Comparison of ENCODE assay signal across 19 cellular contexts in the genomic region with DNA sequence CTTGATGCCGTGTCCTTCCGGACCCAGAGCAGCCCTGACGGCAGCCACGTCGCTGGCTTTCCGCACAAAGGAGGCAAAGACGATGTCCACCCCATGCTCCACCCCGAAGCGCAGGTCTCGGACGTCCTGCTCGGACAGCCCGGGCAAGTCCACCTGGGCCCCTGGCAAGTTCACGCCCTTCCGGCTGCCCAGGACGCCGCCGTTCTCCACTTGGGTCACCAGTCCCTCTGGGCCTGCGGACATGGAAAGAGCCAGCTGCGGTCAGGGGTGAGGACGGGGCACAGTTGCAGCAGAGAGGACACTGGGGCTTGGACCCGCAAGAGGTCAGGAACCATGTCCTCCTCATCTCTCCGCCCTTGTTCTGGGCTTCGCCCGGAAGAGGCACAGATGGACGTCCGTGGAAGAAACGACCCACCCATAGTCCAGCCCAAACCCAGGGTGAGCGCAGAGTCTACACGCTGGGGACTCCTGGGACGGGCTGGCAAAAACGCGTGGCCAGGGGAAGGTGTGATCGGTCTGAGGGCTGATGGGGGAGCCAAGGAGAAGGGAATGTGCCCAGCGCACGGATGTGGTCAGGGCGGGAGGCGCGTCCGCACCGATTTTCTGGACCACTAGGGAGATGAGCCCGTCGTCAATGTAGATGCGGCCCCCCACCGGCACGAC. TPM values are rescaled to one million over a fixed set of nuclear protein-coding genes. Genes with fewer than 3 reads are reported as not detected.
DNase-seq lines count a peak whose midpoint lies in the region; ATAC-seq, FAIRE-seq and TF ChIP-seq lines count a peak whose summit lies in the region.
"Had no signal": no experiment of that assay in that cellular context is flagged by ENCODE, and none has a peak within 500 bp of the region (broad histone marks: within the 10 kb centered on the region; RNA-seq: fewer than 3 reads in every experiment).

No MANE protein-coding gene starts in this region.

- peak overlapping the region; percentile 58 for H3K4me3 Mint-ChIP-seq in activated naive CD8-positive, alpha-beta T cell treated with anti-CD3 and anti-CD28 coated beads, Interleukin-2, amount 10 ng/mL, durations not matched to agents 7 days and 5 days
- H3K4me3 Mint-ChIP-seq in activated naive CD8-positive, alpha-beta T cell treated with anti-CD3 and anti-CD28 coated beads, Interleukin-2, amount 50 U/mL, for 24 hours: no peak overlapping the region
- H3K4me3 Mint-ChIP-seq: activated CD4-positive, alpha-beta memory T cell treated with anti-CD3 and anti-CD28 coated beads, Interleukin-2, amount 10 ng/mL, durations not matched to agents 7 days and 5 days had no signal

- no peak for TF ChIP-seq EP300 in H1 (IDR thresholded peaks at IDR 0.05; ENCODE audit: borderline replicate concordance in 1 of 2, low read depth in 2 of 2, low read length in 2 of 2)
- no peak for TF ChIP-seq EP300 in suprapubic skin (IDR thresholded peaks at IDR 0.05)

- no peak overlapping the region for H3K27ac Mint-ChIP-seq in activated naive CD8-positive, alpha-beta T cell treated with anti-CD3 and anti-CD28 coated beads, Interleukin-2, amount 10 ng/mL, durations not matched to agents 7 days and 5 days
- H3K27ac Mint-ChIP-seq in activated naive CD8-positive, alpha-beta T cell treated with anti-CD3 and anti-CD28 coated beads, Interleukin-2, amount 50 U/mL, for 24 hours: no peak overlapping the region
- H3K27ac Mint-ChIP-seq: activated CD4-positive, alpha-beta memory T cell treated with anti-CD3 and anti-CD28 coated beads, Interleukin-2, amount 10 ng/mL, durations not matched to agents 7 days and 5 days had no signal

- H2BK120ac ChIP-seq in H1 (replicated peaks; ENCODE audit: low read depth, low read length): no peak overlapping the region
- H2BK120ac ChIP-seq in mesendoderm (ENCODE audit: low read depth, low read length): no peak overlapping the region

- peak overlapping the region; percentile 71 for H3K18ac ChIP-seq in H1 (ENCODE audit: extremely low read depth, low read length)
- no peak overlapping the region for H3K18ac ChIP-seq in mesendoderm (ENCODE audit: low read length)

- no peaks in the 10 kb centered on the region for H3K9me3 Mint-ChIP-seq in activated naive CD8-positive, alpha-beta T cell treated with anti-CD3 and anti-CD28 coated beads, Interleukin-2, amount 10 ng/mL, durations not matched to agents 7 days and 5 days
- H3K9me3 Mint-ChIP-seq in activated naive CD8-positive, alpha-beta T cell treated with anti-CD3 and anti-CD28 coated beads, Interleukin-2, amount 50 U/mL, for 24 hours: no peaks in the 10 kb centered on the region
- H3K9me3 Mint-ChIP-seq: activated CD4-positive, alpha-beta memory T cell treated with anti-CD3 and anti-CD28 coated beads, Interleukin-2, amount 10 ng/mL, durations not matched to agents 7 days and 5 days had no signal

- FAIRE-seq in H1 (lab: Jason Lieb, UNC) (no peak), H54 (lab: Jason Lieb, UNC) (no peak)
- FAIRE-seq: GM18507, islet of Langerhans had no signal

- peaks cover 2% of the 10 kb centered on the region for H3K36me3 Mint-ChIP-seq in activated naive CD8-positive, alpha-beta T cell treated with anti-CD3 and anti-CD28 coated beads, Interleukin-2, amount 10 ng/mL, durations not matched to agents 7 days and 5 days
- no peaks in the 10 kb centered on the region for H3K36me3 Mint-ChIP-seq in activated naive CD8-positive, alpha-beta T cell treated with anti-CD3 and anti-CD28 coated beads, Interleukin-2, amount 50 U/mL, for 24 hours (ENCODE audit: low read depth)

- ATAC-seq in activated naive CD8-positive, alpha-beta T cell treated with anti-CD3 and anti-CD28 coated beads, Interleukin-2, amount 10 ng/mL, durations not matched to agents 7 days and 5 days (ENCODE audit: low read depth): no peak
- ATAC-seq in activated naive CD8-positive, alpha-beta T cell treated with anti-CD3 and anti-CD28 coated beads, Interleukin-2, amount 50 U/mL, for 24 hours: no peak
- ATAC-seq in HG03175 (IDR thresholded peaks at IDR 0.05; ENCODE audit: unreplicated experiment): no peak
- ATAC-seq: foreskin keratinocyte had no signal

- H3K56ac ChIP-seq in H1 (replicated peaks; ENCODE audit: insufficient read length, low read depth, low read length) (no peak overlapping the region), mesendoderm (ENCODE audit: low read length) (peak overlapping the region; percentile 77)

- TF ChIP-seq POLR2A in H1 (IDR thresholded peaks at IDR 0.05; ENCODE audit: control extremely low read depth in 1 of 2, low read depth in 2 of 2, low read length in 2 of 2) (no peak), suprapubic skin (IDR thresholded peaks at IDR 0.05) (no peak), H54 (IDR thresholded peaks at IDR 0.05; ENCODE audit: low read depth, low read length) (no peak)

- H3K27me3 ChIP-seq in H1 (replicated peaks in 1 of 4; ENCODE audit: control insufficient read depth in 3 of 4, extremely low read depth in 1 of 4, insufficient read depth in 3 of 4, low read length in 3 of 4) (peaks cover 0 to 23% (median 14%) of the 10 kb centered on the region in 4 experiments; a peak in 5 of 7 replicates), mesendoderm (ENCODE audit: insufficient read depth, low read length, poor library complexity) (no peaks in the 10 kb centered on the region), suprapubic skin (peaks cover 24% of the 10 kb centered on the region)

- peaks cover 5% of the 10 kb centered on the region; the same call in 1 of the 2 replicates for H3K23me2 ChIP-seq in H1 (ENCODE audit: low read depth, low read length)

- H4K8ac ChIP-seq in H1 (ENCODE audit: extremely low read depth, insufficient read depth, low read length) (peak overlapping the region; percentile 89), mesendoderm (ENCODE audit: low read depth, low read length) (no peak overlapping the region)

- peak overlapping the region in 3 of 4 experiments; percentile 1 to 26 (median 25); a peak in 3 of 7 replicates for H3K9ac ChIP-seq in H1 (replicated peaks in 1 of 4; ENCODE audit: extremely low read depth in 1 of 4, low read depth in 3 of 4, low read length in 3 of 4)
- H3K9ac ChIP-seq in mesendoderm (ENCODE audit: low read length): peak overlapping the region; percentile 23

- TF ChIP-seq CTCF in H1 (IDR thresholded peaks at IDR 0.05; ENCODE audit: control extremely low read depth in 1 of 3, insufficient read depth in 1 of 3, low read depth in 1 of 3, low read length in 3 of 3) (no peak), suprapubic skin (IDR thresholded peaks at IDR 0.05) (no peak)

- peak overlapping the region; percentile 52; the same call in 1 of the 2 replicates for H2BK5ac ChIP-seq in H1 (ENCODE audit: low read depth, low read length)
- no peak overlapping the region for H2BK5ac ChIP-seq in mesendoderm (ENCODE audit: low read length)

- H3K27ac ChIP-seq in H1 (ENCODE audit: low read depth, low read length): no peak overlapping the region
- H3K27ac ChIP-seq in mesendoderm (ENCODE audit: low read depth, low read length): no peak overlapping the region
- H3K27ac ChIP-seq in suprapubic skin: no peak overlapping the region
- H3K27ac ChIP-seq: foreskin keratinocyte, prostate gland had no signal

- H3K4me2 ChIP-seq in H1 (ENCODE audit: insufficient read depth in 1 of 2, low read depth in 2 of 2, low read length in 2 of 2): peak overlapping the region; percentile 88 to 95
- H3K4me2 ChIP-seq in mesendoderm (ENCODE audit: low read length): peak overlapping the region; percentile 52

- H4K5ac ChIP-seq in H1 (ENCODE audit: insufficient read length, low read depth, low read length) (no peak overlapping the region), mesendoderm (ENCODE audit: low read length) (no peak overlapping the region)

- TF ChIP-seq RAD21 in H1 (IDR thresholded peaks at IDR 0.05 in 1 of 2, conservative IDR thresholded peaks at IDR 0.05 in 1 of 2; ENCODE audit: low read depth in 2 of 2, low read length in 2 of 2): no peak

- no peaks in the 10 kb centered on the region for H3K36me3 ChIP-seq in H1 (ENCODE audit: control insufficient read depth in 2 of 4, insufficient read depth in 4 of 4, low read length in 3 of 4)
- no peaks in the 10 kb centered on the region for H3K36me3 ChIP-seq in mesendoderm (ENCODE audit: control insufficient read depth, insufficient read depth, low read length)
- H3K36me3 ChIP-seq in suprapubic skin: no peaks in the 10 kb centered on the region
- H3K36me3 ChIP-seq: prostate gland had no signal

- H3K4me1 ChIP-seq in H1 (replicated peaks in 1 of 4; ENCODE audit: control insufficient read depth in 3 of 4, insufficient read depth in 4 of 4, low read length in 3 of 4) (peaks cover 3 to 23% (median 10%) of the 10 kb centered on the region in 4 experiments; a peak in 6 of 7 replicates), mesendoderm (ENCODE audit: control insufficient read depth, low read depth, low read length) (no peaks in the 10 kb centered on the region), suprapubic skin (peaks cover 15% of the 10 kb centered on the region)
- H3K4me1 ChIP-seq: foreskin keratinocyte, prostate gland had no signal

- H2AK5ac ChIP-seq in H1 (ENCODE audit: low read depth, low read length) (peak overlapping the region; percentile 28; the same call in 1 of the 2 replicates), mesendoderm (ENCODE audit: low read length) (no peak overlapping the region)

- no peaks in the 10 kb centered on the region for H3K79me1 ChIP-seq in H1 (ENCODE audit: low read depth, low read length)
- H3K79me1 ChIP-seq in mesendoderm (ENCODE audit: low read length): no peaks in the 10 kb centered on the region

- 40% methylated on average over 46 of the region's 46 CpGs; no CpG with 5 or more reads in 1 of the 2 experiments for WGBS in H1 (ENCODE audit: extremely low coverage in 1 of 2, insufficient coverage in 1 of 2, insufficient read length in 1 of 2, insufficient replicate concordance in 2 of 2, low coverage in 1 of 2, low lambda C conversion rate in 2 of 2, missing lambda C conversion rate in 1 of 2), 2 experiments
- WGBS in mesendoderm (ENCODE audit: extremely low coverage, insufficient coverage, low lambda C conversion rate): no CpG with 5 or more reads among the region's 46 CpGs
- 40% methylated on average over 29 of the region's 46 CpGs for WGBS in suprapubic skin

- H3K4me1 Mint-ChIP-seq in activated naive CD8-positive, alpha-beta T cell treated with anti-CD3 and anti-CD28 coated beads, Interleukin-2, amount 10 ng/mL, durations not matched to agents 7 days and 5 days: peaks cover 12% of the 10 kb centered on the region
- H3K4me1 Mint-ChIP-seq in activated naive CD8-positive, alpha-beta T cell treated with anti-CD3 and anti-CD28 coated beads, Interleukin-2, amount 50 U/mL, for 24 hours: no peaks in the 10 kb centered on the region

- no peak overlapping the region for H3K23ac ChIP-seq in H1 (ENCODE audit: insufficient read length)
- H3K23ac ChIP-seq in mesendoderm (ENCODE audit: low read length): no peak overlapping the region

- H3K9me3 ChIP-seq in H1 (ENCODE audit: insufficient read depth in 2 of 2, low read depth in 1 of 2, low read length in 1 of 2) (no peaks in the 10 kb centered on the region), suprapubic skin (no peaks in the 10 kb centered on the region)
- H3K9me3 ChIP-seq: prostate gland had no signal

- H3K14ac ChIP-seq in H1 (ENCODE audit: insufficient read length): no peak overlapping the region

- H3K4me3 ChIP-seq in H1 (ENCODE audit: extremely low read depth in 1 of 4, insufficient read depth in 2 of 4, low read depth in 3 of 4, low read length in 4 of 4) (peak overlapping the region; percentile 52 to 89 (median 84)), mesendoderm (ENCODE audit: low read length) (no peak overlapping the region), suprapubic skin (peak overlapping the region; percentile 25)
- H3K4me3 ChIP-seq: prostate gland had no signal

- CTCF ChIA-PET in H1 (lab: Charles Lee; ENCODE audit: partially characterized antibody): interaction anchor here (0.8 to 5.3 kb wide), 6 partner anchors 9 to 43 kb away, joined by 3 to 29 read pairs (median 4); partner anchors contain the start of gene FDPS

- H2BK15ac ChIP-seq in H1 (ENCODE audit: low read length) (peak overlapping the region; percentile 88; the same call in 1 of the 2 replicates), mesendoderm (replicated peaks; ENCODE audit: low read depth) (no peak overlapping the region)

- H2BK20ac ChIP-seq in H1 (ENCODE audit: low read length): 0 out of 2 replicates have a peak overlapping the region, but pooled peaks have one; percentile 32

- no peaks in the 10 kb centered on the region for H3K79me2 ChIP-seq in H1 (ENCODE audit: control insufficient read depth in 1 of 2, insufficient read depth in 2 of 2, low read length in 2 of 2)
- H3K79me2 ChIP-seq in mesendoderm (ENCODE audit: control insufficient read depth, insufficient read depth, low read length): no peaks in the 10 kb centered on the region

- DNase-seq in activated naive CD8-positive, alpha-beta T cell treated with anti-CD3 and anti-CD28 coated beads, Interleukin-2, amount 10 ng/mL, durations not matched to agents 7 days and 5 days: no peak
- no peak for DNase-seq in activated naive CD8-positive, alpha-beta T cell treated with anti-CD3 and anti-CD28 coated beads, Interleukin-2, amount 50 U/mL, for 24 hours
- peak in 1 of 2 experiments; percentile 57 for DNase-seq in H1 (ENCODE audit: low read depth in 1 of 2, low spot score in 2 of 2)
- no peak for DNase-seq in mesendoderm
- DNase-seq in suprapubic skin (ENCODE audit: low spot score in 2 of 2): no peak
- DNase-seq in AG08396 (ENCODE audit: low spot score): no peak
- no peak for DNase-seq in H54 (ENCODE audit: insufficient read length, low spot score)
- DNase-seq: activated CD4-positive, alpha-beta memory T cell treated with anti-CD3 and anti-CD28 coated beads, Interleukin-2, amount 10 ng/mL, durations not matched to agents 7 days and 5 days; activated effector memory CD4-positive, alpha-beta T cell treated with anti-CD3 and anti-CD28 coated beads, Interleukin-2, amount 50 U/mL, for 16 hours; effector CD4-positive, alpha-beta T cell; foreskin keratinocyte; NK-92 treated with Interleukin-12 subunit alpha and Interleukin-12 subunit beta, amount 100 ng/mL, for 24 hours; SHP77 treated with DMSO at 0.1 percent for 48 hours; stimulated activated CD4-positive, alpha-beta T cell treated with anti-CD3 and anti-CD28 coated beads, Interleukin-2, amount 100 ng/mL, for 48 hours had no signal

- POLR2A ChIA-PET in activated naive CD8-positive, alpha-beta T cell treated with anti-CD3 and anti-CD28 coated beads, Interleukin-2, amount 10 ng/mL, durations not matched to agents 7 days and 5 days (lab: Charles Lee): no interaction called here
- POLR2A ChIA-PET in H1 (lab: Charles Lee; ENCODE audit: partially characterized antibody): interaction anchor here (0.7 to 1.7 kb wide), 10 partner anchors 12 to 86 kb away, joined by 3 to 7 read pairs (median 4); partner anchors contain the start of genes CLK2, ENTREP3, FDPS and MTX1

- peak overlapping the region; percentile 91 for H2AFZ ChIP-seq in H1 (ENCODE audit: low read length)

- H4K20me1 ChIP-seq in H1 (replicated peaks in 1 of 2; ENCODE audit: control insufficient read depth in 1 of 2, insufficient read depth in 2 of 2, low read length in 2 of 2): no peaks in the 10 kb centered on the region

- peak overlapping the region; percentile 34 for H4K91ac ChIP-seq in H1 (replicated peaks; ENCODE audit: insufficient read length, low read length)

- peaks cover 54% of the 10 kb centered on the region for H3K27me3 Mint-ChIP-seq in activated naive CD8-positive, alpha-beta T cell treated with anti-CD3 and anti-CD28 coated beads, Interleukin-2, amount 10 ng/mL, durations not matched to agents 7 days and 5 days
- H3K27me3 Mint-ChIP-seq in activated naive CD8-positive, alpha-beta T cell treated with anti-CD3 and anti-CD28 coated beads, Interleukin-2, amount 50 U/mL, for 24 hours: peaks cover 43% of the 10 kb centered on the region

- H3K4ac ChIP-seq in H1 (replicated peaks; ENCODE audit: insufficient read length, low read depth, low read length): no peak overlapping the region
- no peak overlapping the region for H3K4ac ChIP-seq in mesendoderm (ENCODE audit: low read depth, low read length)

- H2BK12ac ChIP-seq in H1 (ENCODE audit: low read depth, low read length): peak overlapping the region; percentile 93; the same call in 1 of the 2 replicates

RNA-seq across cellular contexts. Expression of gene PKLR, which starts 6.6 kb away (rescaled TPM):
- total RNA-seq in activated naive CD8-positive, alpha-beta T cell treated with anti-CD3 and anti-CD28 coated beads, Interleukin-2, amount 10 ng/mL, durations not matched to agents 7 days and 5 days: not detected
- total RNA-seq in H1 (2021; fragmentation: NEBNext Ultra II Directional; extraction: Animal tissue kit (Norgen Biotek cat#: 25700)): 2.3 and 2.4 TPM in 2 replicates
- 7.5 and 9.9 TPM in 2 replicates for polyA plus RNA-seq in H1 (2011; rRNA removed)
- polyA plus RNA-seq in H1 (2011; cell fraction: cytosol; rRNA removed): 7.1 TPM
- polyA plus RNA-seq in H1 (2011; cell fraction: nucleus; rRNA removed): 8.5 TPM
- 2.9 to 5.2 TPM (median 4.0 TPM) in 4 replicates for polyA plus RNA-seq in H1 (2012, experiment 1 of 2)
- 4.1 TPM for polyA plus RNA-seq in H1 (2012, experiment 2 of 2)
- polyA plus RNA-seq in H1 (2013, experiment 1 of 2): 0.93 TPM
- polyA plus RNA-seq in H1 (2013, experiment 2 of 2): 0.96 TPM
- polyA minus RNA-seq in H1 (2011; rRNA and poly(A)+ RNA removed): 2.8 and 3.7 TPM in 2 replicates
- 1.5 TPM for polyA minus RNA-seq in H1 (2011; cell fraction: cytosol; rRNA and poly(A)+ RNA removed)
- 1.1 TPM for polyA minus RNA-seq in H1 (2011; cell fraction: nucleus; rRNA and poly(A)+ RNA removed)
- polyA plus RNA-seq in mesendoderm (2013, experiment 1 of 2): 0.28 TPM
- polyA plus RNA-seq in mesendoderm (2013, experiment 2 of 2): 0.35 TPM
- total RNA-seq in suprapubic skin: 1 to 10 TPM in 3 of 4 donors, under 1 TPM in 1; 0.24 to 2.5 (median 2.1) TPM
- total RNA-seq: activated CD4-positive, alpha-beta memory T cell treated with anti-CD3 and anti-CD28 coated beads, Interleukin-2, amount 10 ng/mL, durations not matched to agents 7 days and 5 days; prostate gland; urinary bladder had no signal
- polyA plus RNA-seq: urinary bladder had no signal

RNA-seq across cellular contexts. Expression of gene FDPS, which starts 14.0 kb away (rescaled TPM):
- total RNA-seq in activated naive CD8-positive, alpha-beta T cell treated with anti-CD3 and anti-CD28 coated beads, Interleukin-2, amount 10 ng/mL, durations not matched to agents 7 days and 5 days: 100 to 1,000 TPM; 238 to 242 TPM
- total RNA-seq in H1 (2021; fragmentation: NEBNext Ultra II Directional; extraction: Animal tissue kit (Norgen Biotek cat#: 25700)): 368 and 370 TPM in 2 replicates
- 234 and 267 TPM in 2 replicates for polyA plus RNA-seq in H1 (2011; rRNA removed)
- 353 TPM for polyA plus RNA-seq in H1 (2011; cell fraction: cytosol; rRNA removed)
- polyA plus RNA-seq in H1 (2011; cell fraction: nucleus; rRNA removed): 245 TPM
- polyA plus RNA-seq in H1 (2012, experiment 1 of 2): 352 to 469 TPM (median 417 TPM) in 4 replicates
- 350 TPM for polyA plus RNA-seq in H1 (2012, experiment 2 of 2)
- 351 TPM for polyA plus RNA-seq in H1 (2013, experiment 1 of 2)
- 364 TPM for polyA plus RNA-seq in H1 (2013, experiment 2 of 2)
- polyA minus RNA-seq in H1 (2011; rRNA and poly(A)+ RNA removed): 183 and 260 TPM in 2 replicates
- polyA minus RNA-seq in H1 (2011; cell fraction: cytosol; rRNA and poly(A)+ RNA removed): 103 TPM
- 97.7 TPM for polyA minus RNA-seq in H1 (2011; cell fraction: nucleus; rRNA and poly(A)+ RNA removed)
- polyA plus RNA-seq in mesendoderm (2013, experiment 1 of 2): 307 TPM
- 295 TPM for polyA plus RNA-seq in mesendoderm (2013, experiment 2 of 2)
- total RNA-seq in suprapubic skin: 100 to 1,000 TPM; 110 to 194 (median 147) TPM

RNA-seq across cellular contexts. Expression of gene HCN3, which starts 17.4 kb away (rescaled TPM):
- 1 to 10 TPM; 5.0 to 6.7 TPM for total RNA-seq in activated naive CD8-positive, alpha-beta T cell treated with anti-CD3 and anti-CD28 coated beads, Interleukin-2, amount 10 ng/mL, durations not matched to agents 7 days and 5 days
- total RNA-seq in H1 (2021; fragmentation: NEBNext Ultra II Directional; extraction: Animal tissue kit (Norgen Biotek cat#: 25700)): 5.5 and 6.4 TPM in 2 replicates
- 7.3 and 8.8 TPM in 2 replicates for polyA plus RNA-seq in H1 (2011; rRNA removed)
- 8.3 TPM for polyA plus RNA-seq in H1 (2011; cell fraction: cytosol; rRNA removed)
- 41.0 TPM for polyA plus RNA-seq in H1 (2011; cell fraction: nucleus; rRNA removed)
- 6.4 to 8.9 TPM (median 6.9 TPM) in 4 replicates for polyA plus RNA-seq in H1 (2012, experiment 1 of 2)
- 3.6 TPM for polyA plus RNA-seq in H1 (2012, experiment 2 of 2)
- polyA plus RNA-seq in H1 (2013, experiment 1 of 2): 4.6 TPM
- polyA plus RNA-seq in H1 (2013, experiment 2 of 2): 4.7 TPM
- 4.7 and 8.4 TPM in 2 replicates for polyA minus RNA-seq in H1 (2011; rRNA and poly(A)+ RNA removed)
- polyA minus RNA-seq in H1 (2011; cell fraction: cytosol; rRNA and poly(A)+ RNA removed): 2.5 TPM
- polyA minus RNA-seq in H1 (2011; cell fraction: nucleus; rRNA and poly(A)+ RNA removed): 7.1 TPM
- 1.5 TPM for polyA plus RNA-seq in mesendoderm (2013, experiment 1 of 2)
- polyA plus RNA-seq in mesendoderm (2013, experiment 2 of 2): 1.4 TPM
- total RNA-seq in suprapubic skin: 10 to 100 TPM in 3 of 4 donors, 1 to 10 TPM in 1; 6.6 to 12.8 (median 10.4) TPM

RNA-seq across cellular contexts. Expression of gene CLK2, which starts 21.3 kb away (rescaled TPM):
- 100 to 1,000 TPM; 110 to 112 TPM for total RNA-seq in activated naive CD8-positive, alpha-beta T cell treated with anti-CD3 and anti-CD28 coated beads, Interleukin-2, amount 10 ng/mL, durations not matched to agents 7 days and 5 days
- total RNA-seq in H1 (2021; fragmentation: NEBNext Ultra II Directional; extraction: Animal tissue kit (Norgen Biotek cat#: 25700)): 58.2 and 62.2 TPM in 2 replicates
- 76.0 and 98.8 TPM in 2 replicates for polyA plus RNA-seq in H1 (2011; rRNA removed)
- polyA plus RNA-seq in H1 (2011; cell fraction: cytosol; rRNA removed): 73.0 TPM
- polyA plus RNA-seq in H1 (2011; cell fraction: nucleus; rRNA removed): 458 TPM
- polyA plus RNA-seq in H1 (2012, experiment 1 of 2): 49.9 to 84.8 TPM (median 77.3 TPM) in 4 replicates
- polyA plus RNA-seq in H1 (2012, experiment 2 of 2): 31.5 TPM
- polyA plus RNA-seq in H1 (2013, experiment 1 of 2): 59.7 TPM
- 53.7 TPM for polyA plus RNA-seq in H1 (2013, experiment 2 of 2)
- polyA minus RNA-seq in H1 (2011; rRNA and poly(A)+ RNA removed): 74.1 and 100 TPM in 2 replicates
- 37.4 TPM for polyA minus RNA-seq in H1 (2011; cell fraction: cytosol; rRNA and poly(A)+ RNA removed)
- 107 TPM for polyA minus RNA-seq in H1 (2011; cell fraction: nucleus; rRNA and poly(A)+ RNA removed)
- 51.4 TPM for polyA plus RNA-seq in mesendoderm (2013, experiment 1 of 2)
- polyA plus RNA-seq in mesendoderm (2013, experiment 2 of 2): 48.2 TPM
- total RNA-seq in suprapubic skin: 10 to 100 TPM; 27.6 to 72.3 (median 36.2) TPM

RNA-seq across cellular contexts. Expression of gene RUSC1, which starts 26.0 kb away (rescaled TPM):
- 10 to 100 TPM; 23.2 to 28.5 TPM for total RNA-seq in activated naive CD8-positive, alpha-beta T cell treated with anti-CD3 and anti-CD28 coated beads, Interleukin-2, amount 10 ng/mL, durations not matched to agents 7 days and 5 days
- 54.6 and 59.8 TPM in 2 replicates for total RNA-seq in H1 (2021; fragmentation: NEBNext Ultra II Directional; extraction: Animal tissue kit (Norgen Biotek cat#: 25700))
- 90.4 and 117 TPM in 2 replicates for polyA plus RNA-seq in H1 (2011; rRNA removed)
- 60.0 TPM for polyA plus RNA-seq in H1 (2011; cell fraction: cytosol; rRNA removed)
- 139 TPM for polyA plus RNA-seq in H1 (2011; cell fraction: nucleus; rRNA removed)
- 50.4 to 55.5 TPM (median 53.0 TPM) in 4 replicates for polyA plus RNA-seq in H1 (2012, experiment 1 of 2)
- polyA plus RNA-seq in H1 (2012, experiment 2 of 2): 70.8 TPM
- 38.0 TPM for polyA plus RNA-seq in H1 (2013, experiment 1 of 2)
- polyA plus RNA-seq in H1 (2013, experiment 2 of 2): 36.9 TPM
- 26.7 and 34.3 TPM in 2 replicates for polyA minus RNA-seq in H1 (2011; rRNA and poly(A)+ RNA removed)
- 25.6 TPM for polyA minus RNA-seq in H1 (2011; cell fraction: cytosol; rRNA and poly(A)+ RNA removed)
- 27.8 TPM for polyA minus RNA-seq in H1 (2011; cell fraction: nucleus; rRNA and poly(A)+ RNA removed)
- 36.2 TPM for polyA plus RNA-seq in mesendoderm (2013, experiment 1 of 2)
- polyA plus RNA-seq in mesendoderm (2013, experiment 2 of 2): 36.1 TPM
- total RNA-seq in suprapubic skin: 10 to 100 TPM; 34.2 to 51.5 (median 42.8) TPM
